ENCODE assay signal across 6 cellular contexts in the genomic region with DNA sequence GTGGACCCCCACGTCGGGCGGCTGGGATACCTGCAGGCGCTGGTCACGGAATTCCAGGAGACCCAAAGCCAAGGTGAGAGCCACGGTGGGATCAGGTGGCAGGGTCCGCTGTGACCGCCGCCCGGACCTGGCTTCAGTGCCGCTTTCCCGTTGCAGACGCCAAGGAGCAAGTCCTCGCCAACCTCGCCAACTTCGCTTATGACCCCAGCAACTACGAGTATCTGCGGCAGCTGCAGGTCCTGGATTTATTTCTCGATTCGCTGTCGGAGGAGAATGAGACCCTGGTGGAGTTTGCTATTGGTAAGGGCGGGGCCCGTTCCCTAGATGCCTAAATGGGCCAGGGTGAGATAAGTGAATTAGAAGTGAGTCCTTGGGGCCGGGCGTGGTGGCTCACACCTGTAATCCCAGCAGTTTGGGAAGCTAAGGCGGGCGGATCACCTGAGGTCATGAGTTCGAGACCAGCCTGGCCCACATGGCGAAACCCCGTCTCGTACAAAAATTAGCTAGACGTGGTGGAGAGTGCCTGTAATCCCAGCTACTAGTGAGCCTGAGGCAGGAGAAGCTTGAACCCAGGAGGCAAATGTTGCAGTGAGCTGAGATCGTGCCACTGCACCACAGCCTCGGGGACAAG. TPM values are rescaled to one million over a fixed set of nuclear protein-coding genes. Genes with fewer than 3 reads are reported as not detected.
DNase-seq lines count a peak whose midpoint lies in the region; ATAC-seq and TF ChIP-seq lines count a peak whose summit lies in the region.

No MANE protein-coding gene starts in this region.

- H3K36me3 Mint-ChIP-seq in brain (peaks cover 16% of the 10 kb centered on the region), nephron progenitor cell (ENCODE audit: low read depth) (peaks cover 21% of the 10 kb centered on the region)

- no peak for TF ChIP-seq CTCF in brain (conservative IDR thresholded peaks at IDR 0.05)
- no peak for TF ChIP-seq CTCF in nephron progenitor cell (IDR thresholded peaks at IDR 0.05)

- ATAC-seq in sciatic nerve = no peak

- H3K27me3 Mint-ChIP-seq in brain (peaks cover 4% of the 10 kb centered on the region), nephron progenitor cell (ENCODE audit: low read depth, poor library complexity) (peaks cover 16% of the 10 kb centered on the region)

- H3K9me3 ChIP-seq in MG63 = no peaks in the 10 kb centered on the region

- no peaks in the 10 kb centered on the region for H3K27me3 ChIP-seq in MG63

- intact Hi-C loops in sciatic nerve (cut with DNase I) = no loop called here

- peaks cover 10% of the 10 kb centered on the region; the same call in 1 of the 2 replicates for H3K36me3 ChIP-seq in MG63

- peaks cover 0 to 2% (median 0%) of the 10 kb centered on the region in 5 experiments for H3K9me3 Mint-ChIP-seq in brain
- H3K9me3 Mint-ChIP-seq in nephron progenitor cell = no peaks in the 10 kb centered on the region

- H3K4me3 ChIP-seq in MG63 = peak overlapping the region; percentile 86

- H3K4me3 Mint-ChIP-seq in brain = peak overlapping the region; percentile 90 to 96 (median 95)
- H3K4me3 Mint-ChIP-seq in nephron progenitor cell = peak overlapping the region; percentile 90

- H3K4me1 Mint-ChIP-seq in brain (peaks cover 54% of the 10 kb centered on the region), nephron progenitor cell (peaks cover 41% of the 10 kb centered on the region)

- H3K27ac Mint-ChIP-seq in brain = peak overlapping the region in 3 of 5 experiments; percentile 51 to 86 (median 69)
- H3K27ac Mint-ChIP-seq in nephron progenitor cell = no peak overlapping the region

- peak; percentile 36 for DNase-seq in MG63
- peak; percentile 27 for DNase-seq in nephron progenitor cell
- no peak for DNase-seq in DMS153 (lab: John Stamatoyannopoulos, UW)
- DNase-seq in NCI-H748 treated with DMSO at 0.1 percent for 48 hours (lab: John Stamatoyannopoulos, UW) = no peak
- DNase-seq in sciatic nerve (ENCODE audit: low spot score) = no peak

RNA-seq across cellular contexts. Expression of a gene that starts 0.7 kb away (rescaled TPM):
- total RNA-seq in MG63 (2014; rRNA removed; shearing (Covaris generic); ENCODE audit: low replicate concordance) = 12.0 and 15.1 TPM in 2 replicates
- polyA plus RNA-seq in brain (ENCODE audit: insufficient read depth, low read depth, low replicate concordance) = 17.8 TPM
- 11.7 TPM for total RNA-seq in sciatic nerve

RNA-seq across cellular contexts. Expression of a gene that starts 21.1 kb away (rescaled TPM):
- total RNA-seq in MG63 (2014; rRNA removed; shearing (Covaris generic); ENCODE audit: low replicate concordance) = 29.1 and 92.2 TPM in 2 replicates
- 38.9 TPM for polyA plus RNA-seq in brain (ENCODE audit: insufficient read depth, low read depth, low replicate concordance)
- 38.7 TPM for total RNA-seq in sciatic nerve

RNA-seq across cellular contexts. Expression of a gene that starts 22.7 kb away (rescaled TPM):
- 0.12 and 0.33 TPM in 2 replicates for total RNA-seq in MG63 (2014; rRNA removed; shearing (Covaris generic); ENCODE audit: low replicate concordance)
- 0.27 TPM for polyA plus RNA-seq in brain (ENCODE audit: insufficient read depth, low read depth, low replicate concordance)
- total RNA-seq in sciatic nerve = 10.5 TPM

RNA-seq across cellular contexts. Expression of a gene that starts 43.9 kb away (rescaled TPM):
- total RNA-seq in MG63 (2014; rRNA removed; shearing (Covaris generic); ENCODE audit: low replicate concordance) = 117 and 285 TPM in 2 replicates
- 609 TPM for polyA plus RNA-seq in brain (ENCODE audit: insufficient read depth, low read depth, low replicate concordance)
- 20.3 TPM for total RNA-seq in sciatic nerve

Comparison
In these comparisons a context has a peak if more than half of its experiments do, and no peak if none do; other contexts are left out.
1. DNase-seq: peak in MG63 (single experiment) and nephron progenitor cell (single experiment); none in DMS153 (single experiment), NCI-H748 treated with DMSO at 0.1 percent for 48 hours (single experiment) and sciatic nerve (single experiment).